Comparison of ENCODE assay signal across 14 cellular contexts in the genomic region with DNA sequence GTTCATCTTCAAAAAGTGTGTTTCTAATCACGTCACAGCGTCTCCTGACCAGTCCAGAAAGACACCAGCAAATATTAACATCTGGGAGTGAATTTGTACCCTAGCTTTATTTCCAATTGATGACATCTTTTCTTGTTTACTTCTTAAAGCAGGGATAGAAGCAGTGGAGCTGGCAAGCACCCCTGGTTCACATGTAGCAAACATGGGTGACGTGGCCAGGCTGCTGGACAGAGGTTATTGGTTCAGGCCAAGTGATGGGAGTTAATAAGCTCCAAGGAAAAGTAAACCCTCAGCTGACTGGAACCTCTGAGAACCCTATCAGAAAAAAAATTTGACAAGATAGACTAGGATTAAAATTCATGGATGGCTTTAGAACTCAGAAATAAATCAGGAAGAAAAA.
"Had no signal": no experiment of that assay in that cellular context is flagged by ENCODE, and none has a peak within 500 bp of the region (broad histone marks: within the 10 kb centered on the region; RNA-seq: fewer than 3 reads in every experiment).

No MANE protein-coding gene starts in this region.

- H3K27ac Mint-ChIP-seq: activated CD8-positive, alpha-beta T cell treated with anti-CD3 and anti-CD28 coated beads, Interleukin-2, amount 10 ng/mL, durations not matched to agents 7 days and 5 days; activated T-helper 1 cell treated with anti-CD3 and anti-CD28 coated beads, Interleukin-12 subunit alpha, Interleukin-12 subunit beta, Interleukin-2, Interleukin-4 antibody, amounts not matched to agents 30 ng/mL and 10 ng/mL and 1 ng/mL, durations not matched to agents 14 hours and 24 hours and 36 hours; effector memory CD8-positive, alpha-beta T cell; natural killer cell; stimulated activated naive CD8-positive, alpha-beta T cell treated with anti-CD3 and anti-CD28 coated beads, Interleukin-15, amount 100 ng/mL, for 72 hours had no signal

- ATAC-seq: activated CD8-positive, alpha-beta T cell treated with anti-CD3 and anti-CD28 coated beads, Interleukin-2, amount 10 ng/mL, durations not matched to agents 7 days and 5 days; effector memory CD8-positive, alpha-beta T cell; natural killer cell; stimulated activated naive CD8-positive, alpha-beta T cell treated with anti-CD3 and anti-CD28 coated beads, Interleukin-15, amount 100 ng/mL, for 72 hours had no signal

- H3K9me3 Mint-ChIP-seq: activated T-helper 1 cell treated with anti-CD3 and anti-CD28 coated beads, Interleukin-12 subunit alpha, Interleukin-12 subunit beta, Interleukin-2, Interleukin-4 antibody, amounts not matched to agents 30 ng/mL and 10 ng/mL and 1 ng/mL, durations not matched to agents 14 hours and 24 hours and 36 hours; natural killer cell had no signal

- H3K4me3 Mint-ChIP-seq: activated CD8-positive, alpha-beta T cell treated with anti-CD3 and anti-CD28 coated beads, Interleukin-2, amount 10 ng/mL, durations not matched to agents 7 days and 5 days; activated T-helper 1 cell treated with anti-CD3 and anti-CD28 coated beads, Interleukin-12 subunit alpha, Interleukin-12 subunit beta, Interleukin-2, Interleukin-4 antibody, amounts not matched to agents 30 ng/mL and 10 ng/mL and 1 ng/mL, durations not matched to agents 14 hours and 24 hours and 36 hours; effector memory CD8-positive, alpha-beta T cell; natural killer cell; stimulated activated naive CD8-positive, alpha-beta T cell treated with anti-CD3 and anti-CD28 coated beads, Interleukin-15, amount 100 ng/mL, for 72 hours had no signal

- H3K27me3 Mint-ChIP-seq: effector memory CD8-positive, alpha-beta T cell had no signal

- H3K4me1 Mint-ChIP-seq: stimulated activated naive CD8-positive, alpha-beta T cell treated with anti-CD3 and anti-CD28 coated beads, Interleukin-15, amount 100 ng/mL, for 72 hours had no signal

- H3K27ac ChIP-seq: VCaP had no signal

- DNase-seq: activated CD4-positive, alpha-beta T cell treated with anti-CD3 and anti-CD28 coated beads for 4 hours; activated CD8-positive, alpha-beta memory T cell treated with anti-CD3 and anti-CD28 coated beads, Interleukin-2, amount 50 U/mL, for 48 hours; activated CD8-positive, alpha-beta T cell treated with anti-CD3 and anti-CD28 coated beads, Interleukin-2, amount 10 ng/mL, durations not matched to agents 7 days and 5 days; activated naive CD4-positive, alpha-beta T cell; caudate nucleus; cortex of kidney; effector memory CD8-positive, alpha-beta T cell; glutamatergic neuron; natural killer cell; stimulated activated CD4-positive, alpha-beta T cell treated with anti-CD3 and anti-CD28 coated beads, Interleukin-4, amount 100 ng/mL, for 4 hours; stimulated activated naive CD8-positive, alpha-beta T cell treated with anti-CD3 and anti-CD28 coated beads, Interleukin-15, amount 100 ng/mL, for 72 hours; T-helper 1 cell had no signal
